Comparison of ENCODE assay signal across 1 cellular context in the genomic region with DNA sequence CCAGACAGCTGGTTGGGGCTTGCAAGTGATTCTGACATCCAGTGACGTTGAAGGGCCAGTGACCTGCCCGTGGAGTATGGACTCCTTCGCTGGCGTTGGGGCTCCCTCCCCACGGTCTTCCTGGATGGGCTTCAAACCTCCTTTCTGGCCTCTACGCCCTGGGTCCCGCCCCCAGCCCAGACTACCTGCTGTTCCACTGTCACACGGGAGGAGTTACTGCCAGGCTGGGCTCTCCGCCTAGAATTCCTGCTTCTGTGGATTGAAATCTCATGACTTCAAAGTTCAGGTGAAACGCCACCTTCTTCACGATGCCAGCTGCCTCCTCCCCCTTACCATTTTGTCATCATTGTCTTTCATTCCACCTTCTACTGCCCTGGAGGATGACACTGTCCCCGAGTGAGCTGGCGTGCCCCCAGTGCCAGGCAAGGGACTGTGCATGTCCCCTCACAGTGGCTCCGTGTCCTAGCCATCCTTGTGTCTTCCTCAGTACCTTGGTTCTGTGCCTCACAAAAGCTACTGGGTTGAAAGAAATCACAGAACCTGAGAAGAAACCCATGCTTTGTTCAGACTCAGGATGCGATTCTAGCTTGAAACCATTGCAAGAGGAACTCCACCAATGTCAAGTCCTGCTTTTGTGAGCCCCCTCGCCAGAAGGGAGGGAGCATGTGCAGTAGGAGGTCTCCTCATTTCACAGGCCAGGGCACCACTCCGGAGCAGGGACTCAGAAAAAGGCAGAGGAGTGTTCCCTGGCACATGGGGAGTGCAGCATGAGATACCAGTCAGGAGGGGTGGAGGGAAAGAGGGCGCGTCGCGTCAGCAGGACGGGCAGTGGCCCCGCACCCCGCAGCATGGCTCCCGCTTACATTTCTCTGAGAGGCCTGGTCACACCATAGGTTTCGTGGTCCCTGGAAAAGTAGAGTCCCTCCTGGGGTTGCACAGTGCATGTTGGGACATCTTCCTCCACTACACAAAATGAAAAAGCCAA.
TF ChIP-seq lines count a peak whose summit lies in the region.

No MANE protein-coding gene starts in this region.

TF ChIP-seq in K562, 482 proteins besides CTCF, POLR2A, EP300 and RAD21:
- TF ChIP-seq HNRNPK (IDR thresholded peaks at IDR 0.05; ENCODE audit: low read depth, low read length, poor library complexity, severe bottlenecking) (no peak), CHD1 (IDR thresholded peaks at IDR 0.05; ENCODE audit: low read length) (no peak), PURB (CRISPR knock-in tag; IDR thresholded peaks at IDR 0.05; ENCODE audit: low read depth) (no peak), CBX1 (IDR thresholded peaks at IDR 0.05; ENCODE audit: low read depth) (no peak), ZNF184 (CRISPR knock-in tag; IDR thresholded peaks at IDR 0.05) (no peak), ZNF124 (CRISPR knock-in tag; IDR thresholded peaks at IDR 0.05) (no peak), PHB (CRISPR knock-in tag; IDR thresholded peaks at IDR 0.05) (no peak), MEF2D (tag; conservative IDR thresholded peaks at IDR 0.05; ENCODE audit: low read depth) (no peak), ZNF232 (CRISPR knock-in tag; IDR thresholded peaks at IDR 0.05) (no peak), HSF4 (CRISPR knock-in tag; IDR thresholded peaks at IDR 0.05; ENCODE audit: borderline replicate concordance) (no peak)
- TF ChIP-seq, protein P1, sequence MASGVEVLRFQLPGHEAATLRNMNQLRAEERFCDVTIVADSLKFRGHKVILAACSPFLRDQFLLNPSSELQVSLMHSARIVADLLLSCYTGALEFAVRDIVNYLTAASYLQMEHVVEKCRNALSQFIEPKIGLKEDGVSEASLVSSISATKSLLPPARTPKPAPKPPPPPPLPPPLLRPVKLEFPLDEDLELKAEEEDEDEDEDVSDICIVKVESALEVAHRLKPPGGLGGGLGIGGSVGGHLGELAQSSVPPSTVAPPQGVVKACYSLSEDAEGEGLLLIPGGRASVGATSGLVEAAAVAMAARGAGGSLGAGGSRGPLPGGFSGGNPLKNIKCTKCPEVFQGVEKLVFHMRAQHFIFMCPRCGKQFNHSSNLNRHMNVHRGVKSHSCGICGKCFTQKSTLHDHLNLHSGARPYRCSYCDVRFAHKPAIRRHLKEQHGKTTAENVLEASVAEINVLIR (CRISPR knock-in tag; IDR thresholded peaks at IDR 0.05): no peak
- TF ChIP-seq, protein P2, sequence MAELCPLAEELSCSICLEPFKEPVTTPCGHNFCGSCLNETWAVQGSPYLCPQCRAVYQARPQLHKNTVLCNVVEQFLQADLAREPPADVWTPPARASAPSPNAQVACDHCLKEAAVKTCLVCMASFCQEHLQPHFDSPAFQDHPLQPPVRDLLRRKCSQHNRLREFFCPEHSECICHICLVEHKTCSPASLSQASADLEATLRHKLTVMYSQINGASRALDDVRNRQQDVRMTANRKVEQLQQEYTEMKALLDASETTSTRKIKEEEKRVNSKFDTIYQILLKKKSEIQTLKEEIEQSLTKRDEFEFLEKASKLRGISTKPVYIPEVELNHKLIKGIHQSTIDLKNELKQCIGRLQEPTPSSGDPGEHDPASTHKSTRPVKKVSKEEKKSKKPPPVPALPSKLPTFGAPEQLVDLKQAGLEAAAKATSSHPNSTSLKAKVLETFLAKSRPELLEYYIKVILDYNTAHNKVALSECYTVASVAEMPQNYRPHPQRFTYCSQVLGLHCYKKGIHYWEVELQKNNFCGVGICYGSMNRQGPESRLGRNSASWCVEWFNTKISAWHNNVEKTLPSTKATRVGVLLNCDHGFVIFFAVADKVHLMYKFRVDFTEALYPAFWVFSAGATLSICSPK (IDR thresholded peaks at IDR 0.05; ENCODE audit: borderline replicate concordance): no peak
- TF ChIP-seq, protein P3, sequence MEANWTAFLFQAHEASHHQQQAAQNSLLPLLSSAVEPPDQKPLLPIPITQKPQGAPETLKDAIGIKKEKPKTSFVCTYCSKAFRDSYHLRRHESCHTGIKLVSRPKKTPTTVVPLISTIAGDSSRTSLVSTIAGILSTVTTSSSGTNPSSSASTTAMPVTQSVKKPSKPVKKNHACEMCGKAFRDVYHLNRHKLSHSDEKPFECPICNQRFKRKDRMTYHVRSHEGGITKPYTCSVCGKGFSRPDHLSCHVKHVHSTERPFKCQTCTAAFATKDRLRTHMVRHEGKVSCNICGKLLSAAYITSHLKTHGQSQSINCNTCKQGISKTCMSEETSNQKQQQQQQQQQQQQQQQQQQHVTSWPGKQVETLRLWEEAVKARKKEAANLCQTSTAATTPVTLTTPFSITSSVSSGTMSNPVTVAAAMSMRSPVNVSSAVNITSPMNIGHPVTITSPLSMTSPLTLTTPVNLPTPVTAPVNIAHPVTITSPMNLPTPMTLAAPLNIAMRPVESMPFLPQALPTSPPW (CRISPR knock-in tag; IDR thresholded peaks at IDR 0.05): no peak
